In genomic region chr19:45882652-45883585, GRCh38 we compare ENCODE assay signal across 8 cellular contexts. TPM values are rescaled to one million over a fixed set of nuclear protein-coding genes. Genes with fewer than 3 reads are reported as not detected.
DNase-seq lines count a peak whose midpoint lies in the region; ATAC-seq and TF ChIP-seq lines count a peak whose summit lies in the region.

No MANE protein-coding gene starts in this region.

- BruUV-seq in Panc1 (replicated peaks; lab: Mats Ljungman, UMichigan) = no TSS peak

- peak overlapping the region; percentile 20 for H3K4me2 ChIP-seq in fibroblast of lung (ENCODE audit: extremely low read depth, insufficient read depth, low read length)

- H2AFZ ChIP-seq in fibroblast of lung (ENCODE audit: low read length) = no peak overlapping the region

- H3K4me3 ChIP-seq in Panc1 (ENCODE audit: low read depth in 2 of 2, low read length in 2 of 2) = peak overlapping the region; percentile 33 to 63
- peak overlapping the region in 1 of 4 experiments; percentile 35 for H3K4me3 ChIP-seq in fibroblast of lung (replicated peaks in 1 of 4; ENCODE audit: control extremely low read depth in 1 of 4, insufficient read depth in 1 of 4, low read depth in 3 of 4, low read length in 4 of 4)

- peaks cover 3% of the 10 kb centered on the region for H3K27me3 Mint-ChIP-seq in activated T-cell treated with anti-CD3 and anti-CD28 coated beads, Interleukin-2, amount 50 U/mL, for 72 hours (ENCODE audit: low read depth)
- H3K27me3 Mint-ChIP-seq in naive thymus-derived CD8-positive, alpha-beta T cell = peaks cover 7 to 13% (median 8%) of the 10 kb centered on the region in 5 donors

- H3K36me3 Mint-ChIP-seq in activated T-cell treated with anti-CD3 and anti-CD28 coated beads, Interleukin-2, amount 50 U/mL, for 72 hours (ENCODE audit: insufficient read depth in 2 of 2) = peaks cover 0 to 2% of the 10 kb centered on the region in 2 donors
- no peaks in the 10 kb centered on the region for H3K36me3 Mint-ChIP-seq in naive thymus-derived CD8-positive, alpha-beta T cell
- peaks cover 19% of the 10 kb centered on the region for H3K36me3 Mint-ChIP-seq in stimulated activated effector memory CD8-positive, alpha-beta T cell treated with anti-CD3 and anti-CD28 coated beads, Interleukin-12 subunit alpha, Interleukin-12 subunit beta, amount 100 ng/mL, for 72 hours

- peak overlapping the region; percentile 69; the same call in 1 of the 2 replicates for H3K27ac ChIP-seq in Panc1 (ENCODE audit: low read length)
- no peak overlapping the region for H3K27ac ChIP-seq in fibroblast of lung (ENCODE audit: insufficient read depth, low read length)

- H3K9me3 Mint-ChIP-seq in activated T-cell treated with anti-CD3 and anti-CD28 coated beads, Interleukin-2, amount 50 U/mL, for 72 hours = no peaks in the 10 kb centered on the region
- peaks cover 0 to 2% (median 0%) of the 10 kb centered on the region in 9 donors for H3K9me3 Mint-ChIP-seq in naive thymus-derived CD8-positive, alpha-beta T cell
- H3K9me3 Mint-ChIP-seq in stimulated activated effector memory CD8-positive, alpha-beta T cell treated with anti-CD3 and anti-CD28 coated beads, Interleukin-12 subunit alpha, Interleukin-12 subunit beta, amount 100 ng/mL, for 72 hours = no peaks in the 10 kb centered on the region

- POLR2A ChIA-PET in Panc1 (lab: Charles Lee) = no interaction called here
- POLR2A ChIA-PET in naive thymus-derived CD8-positive, alpha-beta T cell (lab: Charles Lee) = interaction anchor here (0.5 to 2.0 kb wide), 3 partner anchors 19 to 94 kb away, joined by 3 to 10 read pairs (median 8); partner anchors contain the start of gene MYPOP

- H3K4me3 Mint-ChIP-seq in activated T-cell treated with anti-CD3 and anti-CD28 coated beads, Interleukin-2, amount 50 U/mL, for 72 hours = peak overlapping the region; percentile 84 to 89
- peak overlapping the region; percentile 66 to 91 (median 83) for H3K4me3 Mint-ChIP-seq in naive thymus-derived CD8-positive, alpha-beta T cell
- H3K4me3 Mint-ChIP-seq in stimulated activated effector memory CD8-positive, alpha-beta T cell treated with anti-CD3 and anti-CD28 coated beads, Interleukin-12 subunit alpha, Interleukin-12 subunit beta, amount 100 ng/mL, for 72 hours = peak overlapping the region; percentile 68

- CTCF ChIA-PET in Panc1 (lab: Charles Lee) = interaction anchor here (0.7 to 0.8 kb wide), 2 partner anchors 65 to 66 kb away, joined by 3 to 4 read pairs; no protein-coding TSS in a partner anchor

- peak; percentile 36; the same call in 1 of the 2 replicates for ATAC-seq in Panc1
- ATAC-seq in activated T-cell treated with anti-CD3 and anti-CD28 coated beads, Interleukin-2, amount 50 U/mL, for 72 hours (replicated peaks in 1 of 2) = peak in 1 of 2 donors; percentile 27
- ATAC-seq in naive thymus-derived CD8-positive, alpha-beta T cell = peak; percentile 26 to 29
- ATAC-seq in stimulated activated effector memory CD8-positive, alpha-beta T cell treated with anti-CD3 and anti-CD28 coated beads, Interleukin-12 subunit alpha, Interleukin-12 subunit beta, amount 100 ng/mL, for 72 hours = peak; percentile 36
- no peak for ATAC-seq in GM21529 (IDR thresholded peaks at IDR 0.05; ENCODE audit: unreplicated experiment)

- TF ChIP-seq CTCF in Panc1 (IDR thresholded peaks at IDR 0.05) = peak; percentile 97
- peak; percentile 97 to 98 for TF ChIP-seq CTCF in fibroblast of lung (conservative IDR thresholded peaks at IDR 0.05 in 1 of 2, IDR thresholded peaks at IDR 0.05 in 1 of 2; ENCODE audit: low read depth in 1 of 2, low read length in 2 of 2)

- peaks cover 9% of the 10 kb centered on the region for H3K4me1 ChIP-seq in Panc1 (ENCODE audit: control insufficient read depth, insufficient read depth, low read length)
- H3K4me1 ChIP-seq in fibroblast of lung (ENCODE audit: control insufficient read depth, extremely low read depth, insufficient read depth, low read length) = peaks cover 5% of the 10 kb centered on the region

- in situ Hi-C loops in Panc1 (cut with HindIII; ENCODE audit: low pct_unique_long_range_greater_than_20kb, low sequenced_read_pairs) = no loop called here

- H3K9ac ChIP-seq in fibroblast of lung (ENCODE audit: insufficient read depth, low read length) = no peak overlapping the region

- H3K79me2 ChIP-seq in fibroblast of lung (ENCODE audit: control insufficient read depth, insufficient read depth, low read length) = peaks cover 10% of the 10 kb centered on the region

- peak overlapping the region; percentile 10 for H3K27ac Mint-ChIP-seq in activated T-cell treated with anti-CD3 and anti-CD28 coated beads, Interleukin-2, amount 50 U/mL, for 72 hours
- H3K27ac Mint-ChIP-seq in naive thymus-derived CD8-positive, alpha-beta T cell = peak overlapping the region; percentile 38 to 89 (median 73)
- H3K27ac Mint-ChIP-seq in stimulated activated effector memory CD8-positive, alpha-beta T cell treated with anti-CD3 and anti-CD28 coated beads, Interleukin-12 subunit alpha, Interleukin-12 subunit beta, amount 100 ng/mL, for 72 hours = peak overlapping the region; percentile 82

- DNase-seq in ELF-1 (ENCODE audit: low read depth, low spot score) (peak; percentile 99), HPDE6-E6E7 (ENCODE audit: extremely low spot score) (peak; percentile 70), Panc1 (ENCODE audit: low read depth, low spot score) (peak; percentile 61), fibroblast of lung (ENCODE audit: low read depth in 2 of 2) (peak; percentile 77 to 87)
- DNase-seq in activated T-cell treated with anti-CD3 and anti-CD28 coated beads, Interleukin-2, amount 50 U/mL, for 72 hours = peak; percentile 87 to 91
- DNase-seq in naive thymus-derived CD8-positive, alpha-beta T cell = peak; percentile 66 to 88 (median 80)
- peak; percentile 86 to 95 for DNase-seq in stimulated activated effector memory CD8-positive, alpha-beta T cell treated with anti-CD3 and anti-CD28 coated beads, Interleukin-12 subunit alpha, Interleukin-12 subunit beta, amount 100 ng/mL, for 72 hours (ENCODE audit: low spot score in 2 of 2)

- H4K20me1 ChIP-seq in fibroblast of lung (ENCODE audit: control insufficient read depth, extremely low read depth, insufficient read depth, low read length) = no peaks in the 10 kb centered on the region

- no peaks in the 10 kb centered on the region for H3K36me3 ChIP-seq in Panc1 (ENCODE audit: control insufficient read depth, insufficient read depth, low read length)
- peaks cover 8% of the 10 kb centered on the region for H3K36me3 ChIP-seq in fibroblast of lung (ENCODE audit: control insufficient read depth, insufficient read depth, low read length)

- intact Hi-C loops in Panc1 (cut with micrococcal nuclease; ENCODE audit: unreplicated experiment) = no loop called here

- peaks cover 43% of the 10 kb centered on the region for H3K4me1 Mint-ChIP-seq in activated T-cell treated with anti-CD3 and anti-CD28 coated beads, Interleukin-2, amount 50 U/mL, for 72 hours (ENCODE audit: low read depth)
- H3K4me1 Mint-ChIP-seq in naive thymus-derived CD8-positive, alpha-beta T cell = peaks cover 19 to 35% (median 30%) of the 10 kb centered on the region in 4 donors
- H3K4me1 Mint-ChIP-seq in stimulated activated effector memory CD8-positive, alpha-beta T cell treated with anti-CD3 and anti-CD28 coated beads, Interleukin-12 subunit alpha, Interleukin-12 subunit beta, amount 100 ng/mL, for 72 hours = peaks cover 43% of the 10 kb centered on the region

- no peaks in the 10 kb centered on the region for H3K9me3 ChIP-seq in Panc1 (ENCODE audit: control insufficient read depth, insufficient read depth, low read depth, low read length)
- no peaks in the 10 kb centered on the region for H3K9me3 ChIP-seq in fibroblast of lung (ENCODE audit: control insufficient read depth, insufficient read depth, low read depth, low read length)

- H3K27me3 ChIP-seq in Panc1 (ENCODE audit: control insufficient read depth, insufficient read depth, low read length) = no peaks in the 10 kb centered on the region
- H3K27me3 ChIP-seq in fibroblast of lung (ENCODE audit: control insufficient read depth, insufficient read depth, low read length) = no peaks in the 10 kb centered on the region

RNA-seq across cellular contexts. Expression of gene IRF2BP1, which starts 3.0 kb away (rescaled TPM):
- total RNA-seq in Panc1 (2021; ENCODE audit: unreplicated experiment) (21.9 TPM), fibroblast of lung (22.9 and 23.1 TPM in 2 replicates)
- polyA plus RNA-seq in Panc1 (2012; ENCODE audit: insufficient read length) = 22.4 TPM
- total RNA-seq in activated T-cell treated with anti-CD3 and anti-CD28 coated beads, Interleukin-2, amount 50 U/mL, for 72 hours = 10 to 100 TPM; 16.3 to 19.9 TPM
- polyA plus RNA-seq in fibroblast of lung = 3.6 and 4.0 TPM in 2 replicates
- 10.6 and 12.5 TPM in 2 replicates for polyA plus RNA-seq in fibroblast of lung (2012)
- 6.4 and 6.8 TPM in 2 replicates for polyA minus RNA-seq in fibroblast of lung (ENCODE audit: low replicate concordance)
- total RNA-seq in naive thymus-derived CD8-positive, alpha-beta T cell = 10 to 100 TPM; 32.9 to 33.8 TPM
- polyA plus RNA-seq in naive thymus-derived CD8-positive, alpha-beta T cell = 1 to 10 TPM; 7.0 to 9.1 (median 7.6) TPM

RNA-seq across cellular contexts. Expression of gene FOXA3, which starts 18.8 kb away (rescaled TPM):
- total RNA-seq in Panc1 (2021; ENCODE audit: unreplicated experiment) = 0.26 TPM
- 0.22 TPM for polyA plus RNA-seq in Panc1 (2012; ENCODE audit: insufficient read length)
- total RNA-seq in activated T-cell treated with anti-CD3 and anti-CD28 coated beads, Interleukin-2, amount 50 U/mL, for 72 hours = 1 to 10 TPM in 1 of 2 donors, under 1 TPM in 1; 0.88 to 1.6 TPM
- not detected in 2 replicates for total RNA-seq in fibroblast of lung
- not detected in 2 replicates for polyA plus RNA-seq in fibroblast of lung
- polyA plus RNA-seq in fibroblast of lung (2012) = not detected in 2 replicates
- 0.43 TPM in 1 of 2 replicates, not detected in the other for polyA minus RNA-seq in fibroblast of lung (ENCODE audit: low replicate concordance)
- not detected for total RNA-seq in naive thymus-derived CD8-positive, alpha-beta T cell
- polyA plus RNA-seq in naive thymus-derived CD8-positive, alpha-beta T cell = not detected

RNA-seq across cellular contexts. Expression of gene MYPOP, which starts 19.5 kb away (rescaled TPM):
- 11.1 TPM for total RNA-seq in Panc1 (2021; ENCODE audit: unreplicated experiment)
- 11.6 TPM for polyA plus RNA-seq in Panc1 (2012; ENCODE audit: insufficient read length)
- 10 to 100 TPM in 1 of 2 donors, 1 to 10 TPM in 1; 9.2 to 10.9 TPM for total RNA-seq in activated T-cell treated with anti-CD3 and anti-CD28 coated beads, Interleukin-2, amount 50 U/mL, for 72 hours
- 1.3 TPM in 2 replicates for total RNA-seq in fibroblast of lung
- 0.81 and 1.1 TPM in 2 replicates for polyA plus RNA-seq in fibroblast of lung
- 4.0 and 5.1 TPM in 2 replicates for polyA plus RNA-seq in fibroblast of lung (2012)
- 2.2 and 3.0 TPM in 2 replicates for polyA minus RNA-seq in fibroblast of lung (ENCODE audit: low replicate concordance)
- total RNA-seq in naive thymus-derived CD8-positive, alpha-beta T cell = 10 to 100 TPM; 10.5 to 10.9 TPM
- under 1 TPM in 1 of 3 donors, not detected in 2; 0.23 TPM for polyA plus RNA-seq in naive thymus-derived CD8-positive, alpha-beta T cell

RNA-seq across cellular contexts. Expression of gene SYMPK, which starts 20.0 kb away (rescaled TPM):
- 47.7 TPM for total RNA-seq in Panc1 (2021; ENCODE audit: unreplicated experiment)
- polyA plus RNA-seq in Panc1 (2012; ENCODE audit: insufficient read length) = 46.6 TPM
- 100 to 1,000 TPM in 1 of 2 donors, 10 to 100 TPM in 1; 95.5 to 112 TPM for total RNA-seq in activated T-cell treated with anti-CD3 and anti-CD28 coated beads, Interleukin-2, amount 50 U/mL, for 72 hours
- 22.3 and 32.2 TPM in 2 replicates for total RNA-seq in fibroblast of lung
- polyA plus RNA-seq in fibroblast of lung = 48.2 and 48.3 TPM in 2 replicates
- polyA plus RNA-seq in fibroblast of lung (2012) = 41.5 and 41.9 TPM in 2 replicates
- 189 and 210 TPM in 2 replicates for polyA minus RNA-seq in fibroblast of lung (ENCODE audit: low replicate concordance)
- 10 to 100 TPM; 89.9 to 91.1 TPM for total RNA-seq in naive thymus-derived CD8-positive, alpha-beta T cell
- polyA plus RNA-seq in naive thymus-derived CD8-positive, alpha-beta T cell = 10 to 100 TPM in 2 of 3 donors, 1 to 10 TPM in 1; 4.4 to 15.4 (median 13.8) TPM

RNA-seq across cellular contexts. Expression of gene NANOS2, which starts 31.7 kb away (rescaled TPM):
- total RNA-seq in Panc1 (2021; ENCODE audit: unreplicated experiment) (not detected), fibroblast of lung (not detected in 2 replicates)
- not detected for polyA plus RNA-seq in Panc1 (2012; ENCODE audit: insufficient read length)
- not detected for total RNA-seq in activated T-cell treated with anti-CD3 and anti-CD28 coated beads, Interleukin-2, amount 50 U/mL, for 72 hours
- polyA plus RNA-seq in fibroblast of lung = not detected in 2 replicates
- not detected in 2 replicates for polyA plus RNA-seq in fibroblast of lung (2012)
- polyA minus RNA-seq in fibroblast of lung (ENCODE audit: low replicate concordance) = not detected in 2 replicates
- total RNA-seq in naive thymus-derived CD8-positive, alpha-beta T cell = not detected
- not detected for polyA plus RNA-seq in naive thymus-derived CD8-positive, alpha-beta T cell

Comparison
In these comparisons a context has a peak if more than half of its experiments do, and no peak if none do; other contexts are left out.
1. H3K27ac Mint-ChIP-seq: peak in every context shown above with its lines; median percentile 82 in stimulated activated effector memory CD8-positive, alpha-beta T cell treated with anti-CD3 and anti-CD28 coated beads, Interleukin-12 subunit alpha, Interleukin-12 subunit beta, amount 100 ng/mL, for 72 hours; 73 in naive thymus-derived CD8-positive, alpha-beta T cell; 10 in activated T-cell treated with anti-CD3 and anti-CD28 coated beads, Interleukin-2, amount 50 U/mL, for 72 hours.